In the genomic region with DNA sequence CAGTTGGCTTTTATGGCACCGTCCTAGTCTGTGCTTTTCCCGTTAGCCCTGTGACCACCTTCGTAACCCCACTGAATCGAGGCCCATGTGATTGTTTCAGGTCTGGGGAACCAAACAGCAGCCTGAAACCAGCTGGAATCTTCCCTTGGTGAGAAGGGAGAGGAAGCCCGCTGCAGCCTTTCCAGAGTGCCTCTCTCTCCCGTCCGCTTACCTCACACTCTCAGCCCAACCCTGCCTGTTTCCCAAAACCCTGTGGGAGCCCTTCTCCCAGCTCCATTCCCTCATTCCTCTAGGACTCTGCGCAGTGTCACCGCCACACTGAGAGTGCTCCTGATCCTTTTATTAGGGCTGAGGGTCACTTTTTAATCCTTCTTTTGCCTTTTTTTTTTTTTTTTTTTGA, we compare ENCODE assay signal across 1 cellular context.
TF ChIP-seq lines count a peak whose summit lies in the region.

No MANE protein-coding gene starts in this region.

TF ChIP-seq in IMR-90, 13 proteins besides CTCF, POLR2A, EP300 and RAD21:
- TF ChIP-seq MXI1 (IDR thresholded peaks at IDR 0.05; ENCODE audit: borderline replicate concordance, low read depth, low read length) (no peak), CHD1 (IDR thresholded peaks at IDR 0.05; ENCODE audit: low read depth, low read length) (no peak), RFX5 (IDR thresholded peaks at IDR 0.05; ENCODE audit: low read depth, low read length) (no peak)
